In the genomic region with DNA sequence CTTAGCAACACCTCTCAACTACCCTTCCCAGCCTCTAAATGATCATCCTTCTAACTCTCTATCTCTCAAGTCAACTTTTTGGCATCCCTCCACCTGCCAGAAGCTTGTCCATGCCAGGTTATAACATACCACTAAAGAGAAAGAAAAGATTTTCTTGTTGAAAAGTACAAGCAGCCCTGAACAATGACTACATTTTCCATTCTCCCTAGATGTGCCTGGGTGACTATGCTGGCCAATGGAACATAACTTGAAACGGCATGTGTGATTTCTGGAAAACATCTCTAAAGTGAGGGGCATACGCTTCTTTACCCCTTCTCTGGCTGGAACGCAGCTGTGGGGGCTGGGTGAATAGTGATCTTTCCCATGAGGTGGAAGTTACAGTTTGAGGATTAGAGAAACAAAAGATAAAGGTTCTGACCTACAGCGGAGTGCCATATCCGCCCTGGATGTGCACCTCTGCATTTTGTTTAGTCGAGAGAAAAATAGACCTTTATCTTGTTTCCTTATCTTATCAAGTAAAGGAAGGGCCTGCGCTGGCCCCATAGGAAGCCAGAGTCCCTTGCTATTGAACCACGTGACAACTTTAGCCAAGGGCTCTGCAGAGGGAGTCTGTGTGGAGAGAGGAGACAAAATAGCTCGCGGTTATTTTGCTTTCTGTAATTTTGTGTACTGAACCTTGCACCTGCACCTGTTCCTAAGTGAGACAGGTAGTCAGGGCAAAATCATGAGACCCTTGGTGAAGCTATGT, we compare ENCODE assay signal across 27 cellular contexts.
DNase-seq lines count a peak whose midpoint lies in the region; ATAC-seq and TF ChIP-seq lines count a peak whose summit lies in the region.
"Had no signal": no experiment of that assay in that cellular context is flagged by ENCODE, and none has a peak within 500 bp of the region (broad histone marks: within the 10 kb centered on the region; RNA-seq: fewer than 3 reads in every experiment).

No MANE protein-coding gene starts in this region.

- H3K4me3 ChIP-seq in hepatocyte (no peak overlapping the region), dorsolateral prefrontal cortex (no peak overlapping the region)
- H3K4me3 ChIP-seq: GM23338, tibial artery had no signal

- no peak for TF ChIP-seq CTCF in hepatocyte (IDR thresholded peaks at IDR 0.05; ENCODE audit: poor library complexity)
- TF ChIP-seq CTCF in dorsolateral prefrontal cortex (IDR thresholded peaks at IDR 0.05 in 54 of 56, conservative IDR thresholded peaks at IDR 0.05 in 2 of 56; ENCODE audit: low read depth in 1 of 56, partially characterized antibody in 56 of 56): no peak

- H3K79me2 ChIP-seq in hepatocyte: no peaks in the 10 kb centered on the region

- no peak overlapping the region for H3K27ac Mint-ChIP-seq in stimulated activated naive B cell treated with anti-CD40 and anti-IgM and Interleukin-4, amounts not matched to agents 10 μg/mL and 1 μg/mL and 100 μg/mL, for 72 hours
- H3K27ac Mint-ChIP-seq: activated CD4-positive, alpha-beta T cell treated with anti-CD3 and anti-CD28 coated beads, Interleukin-2, amount 10 ng/mL, durations not matched to agents 7 days and 5 days; activated naive CD4-positive, alpha-beta T cell treated with anti-CD3 and anti-CD28 coated beads, Interleukin-2, amount 50 U/mL, for 24 hours; B cell; GM23338; T-helper 17 cell had no signal

- H4K20me1 ChIP-seq in hepatocyte (ENCODE audit: insufficient read depth, poor library complexity, severe bottlenecking): no peaks in the 10 kb centered on the region

- no peaks in the 10 kb centered on the region for H3K9me2 ChIP-seq in hepatocyte (replicated peaks; ENCODE audit: insufficient read depth)

- DNase-seq in NCI-H748 (lab: John Stamatoyannopoulos, UW; ENCODE audit: unreplicated experiment): peak; percentile 13
- no peak for DNase-seq in NCI-H748 treated with DMSO at 0.1 percent for 48 hours (lab: John Stamatoyannopoulos, UW)
- peak; percentile 30 for DNase-seq in dermis blood vessel endothelial cell
- peak; percentile 54 for DNase-seq in hepatocyte (ENCODE audit: low spot score)
- no peak for DNase-seq in G401 (ENCODE audit: low spot score)
- no peak for DNase-seq in stimulated activated naive B cell treated with anti-CD40 and anti-IgM and Interleukin-4, amounts not matched to agents 10 μg/mL and 1 μg/mL and 100 μg/mL, for 72 hours
- DNase-seq in NCI-H524 treated with DMSO at 0.1 percent for 48 hours (lab: John Stamatoyannopoulos, UW): no peak
- DNase-seq in dorsolateral prefrontal cortex: no peak
- DNase-seq: activated CD4-positive, alpha-beta T cell treated with anti-CD3 and anti-CD28 coated beads, Interleukin-2, amount 10 ng/mL, durations not matched to agents 7 days and 5 days; aorta; DMS79 treated with DMSO at 0.1 percent for 48 hours; foreskin fibroblast; mammary epithelial cell; NCI-H1105; NCI-H2171; NCI-H82; nucleus accumbens; spleen; stimulated activated CD4-positive, alpha-beta T cell treated with anti-CD3 and anti-CD28 coated beads, Interleukin-4, amount 100 ng/mL, for 24 hours; stimulated activated naive CD8-positive, alpha-beta T cell treated with anti-CD3 and anti-CD28 coated beads, Interleukin-15, Interleukin-2, amounts not matched to agents 100 U/mL and 50 U/mL, for 24 hours; T-helper 17 cell; tibial artery had no signal

- H3K9me3 ChIP-seq in hepatocyte (ENCODE audit: low read depth): no peaks in the 10 kb centered on the region
- H3K9me3 ChIP-seq: spleen, tibial artery had no signal

- H3K27ac ChIP-seq in hepatocyte (peak overlapping the region; percentile 70), dorsolateral prefrontal cortex (no peak overlapping the region)
- H3K27ac ChIP-seq: epithelial cell of prostate, tibial artery, VCaP had no signal

- no peak for ATAC-seq in stimulated activated naive B cell treated with anti-CD40 and anti-IgM and Interleukin-4, amounts not matched to agents 10 μg/mL and 1 μg/mL and 100 μg/mL, for 72 hours (replicated peaks)
- ATAC-seq: GM23338; stimulated activated naive CD8-positive, alpha-beta T cell treated with anti-CD3 and anti-CD28 coated beads, Interleukin-15, Interleukin-2, amounts not matched to agents 100 U/mL and 50 U/mL, for 24 hours; T-helper 17 cell had no signal

- H3K36me3 ChIP-seq in hepatocyte (replicated peaks; ENCODE audit: insufficient read depth, low read depth): no peaks in the 10 kb centered on the region
- H3K36me3 ChIP-seq: spleen, tibial artery had no signal

- H3K9me3 Mint-ChIP-seq in stimulated activated naive B cell treated with anti-CD40 and anti-IgM and Interleukin-4, amounts not matched to agents 10 μg/mL and 1 μg/mL and 100 μg/mL, for 72 hours: no peaks in the 10 kb centered on the region
- H3K9me3 Mint-ChIP-seq: activated CD4-positive, alpha-beta T cell treated with anti-CD3 and anti-CD28 coated beads, Interleukin-2, amount 10 ng/mL, durations not matched to agents 7 days and 5 days; activated naive CD4-positive, alpha-beta T cell treated with anti-CD3 and anti-CD28 coated beads, Interleukin-2, amount 50 U/mL, for 24 hours; GM23338 had no signal

- peaks cover 10 to 17% of the 10 kb centered on the region in 2 donors for H3K27me3 Mint-ChIP-seq in stimulated activated naive B cell treated with anti-CD40 and anti-IgM and Interleukin-4, amounts not matched to agents 10 μg/mL and 1 μg/mL and 100 μg/mL, for 72 hours

- WGBS in hepatocyte (ENCODE audit: low lambda C conversion rate, missing lambda C conversion rate): 25% methylated on average over 10 of the region's 10 CpGs

- intact Hi-C loops in dorsolateral prefrontal cortex (cut with DNase I): no loop called here

- in situ Hi-C loops in G401 (cut with HindIII; ENCODE audit: low sequenced_read_pairs): loop anchor here (25.0 kb wide), 1 partner anchor 101 kb away; no protein-coding TSS in a partner anchor

- no peaks in the 10 kb centered on the region for H3K36me3 Mint-ChIP-seq in stimulated activated naive B cell treated with anti-CD40 and anti-IgM and Interleukin-4, amounts not matched to agents 10 μg/mL and 1 μg/mL and 100 μg/mL, for 72 hours
- H3K36me3 Mint-ChIP-seq: activated naive CD4-positive, alpha-beta T cell treated with anti-CD3 and anti-CD28 coated beads, Interleukin-2, amount 50 U/mL, for 24 hours had no signal

- H3K4me3 Mint-ChIP-seq in stimulated activated naive B cell treated with anti-CD40 and anti-IgM and Interleukin-4, amounts not matched to agents 10 μg/mL and 1 μg/mL and 100 μg/mL, for 72 hours: no peak overlapping the region
- H3K4me3 Mint-ChIP-seq: activated CD4-positive, alpha-beta T cell treated with anti-CD3 and anti-CD28 coated beads, Interleukin-2, amount 10 ng/mL, durations not matched to agents 7 days and 5 days; activated naive CD4-positive, alpha-beta T cell treated with anti-CD3 and anti-CD28 coated beads, Interleukin-2, amount 50 U/mL, for 24 hours; B cell; GM23338; T-helper 17 cell had no signal

- H2AFZ ChIP-seq in hepatocyte: peak overlapping the region; percentile 45
- H2AFZ ChIP-seq: GM23338 had no signal

- H3K4me1 ChIP-seq in hepatocyte (ENCODE audit: insufficient read depth): no peaks in the 10 kb centered on the region

- H3K27me3 ChIP-seq in hepatocyte (no peaks in the 10 kb centered on the region), dorsolateral prefrontal cortex (no peaks in the 10 kb centered on the region)
- H3K27me3 ChIP-seq: spleen, tibial artery had no signal

- peak overlapping the region; percentile 68 for H3K4me2 ChIP-seq in hepatocyte
- H3K4me2 ChIP-seq: GM23338 had no signal

- no peaks in the 10 kb centered on the region for H3K4me1 Mint-ChIP-seq in stimulated activated naive B cell treated with anti-CD40 and anti-IgM and Interleukin-4, amounts not matched to agents 10 μg/mL and 1 μg/mL and 100 μg/mL, for 72 hours
- H3K4me1 Mint-ChIP-seq: activated CD4-positive, alpha-beta T cell treated with anti-CD3 and anti-CD28 coated beads, Interleukin-2, amount 10 ng/mL, durations not matched to agents 7 days and 5 days; activated naive CD4-positive, alpha-beta T cell treated with anti-CD3 and anti-CD28 coated beads, Interleukin-2, amount 50 U/mL, for 24 hours; B cell had no signal

Comparison
In these comparisons a context has a peak if more than half of its experiments do, and no peak if none do; other contexts are left out.
1. DNase-seq: peak in NCI-H748 (single experiment), dermis blood vessel endothelial cell (single experiment) and hepatocyte (single experiment); none in NCI-H748 treated with DMSO at 0.1 percent for 48 hours (single experiment), G401 (single experiment), stimulated activated naive B cell treated with anti-CD40 and anti-IgM and Interleukin-4, amounts not matched to agents 10 μg/mL and 1 μg/mL and 100 μg/mL, for 72 hours (single experiment), NCI-H524 treated with DMSO at 0.1 percent for 48 hours (single experiment) and dorsolateral prefrontal cortex (0 of 10).